Comparison of ENCODE assay signal across 8 cellular contexts in the genomic region with DNA sequence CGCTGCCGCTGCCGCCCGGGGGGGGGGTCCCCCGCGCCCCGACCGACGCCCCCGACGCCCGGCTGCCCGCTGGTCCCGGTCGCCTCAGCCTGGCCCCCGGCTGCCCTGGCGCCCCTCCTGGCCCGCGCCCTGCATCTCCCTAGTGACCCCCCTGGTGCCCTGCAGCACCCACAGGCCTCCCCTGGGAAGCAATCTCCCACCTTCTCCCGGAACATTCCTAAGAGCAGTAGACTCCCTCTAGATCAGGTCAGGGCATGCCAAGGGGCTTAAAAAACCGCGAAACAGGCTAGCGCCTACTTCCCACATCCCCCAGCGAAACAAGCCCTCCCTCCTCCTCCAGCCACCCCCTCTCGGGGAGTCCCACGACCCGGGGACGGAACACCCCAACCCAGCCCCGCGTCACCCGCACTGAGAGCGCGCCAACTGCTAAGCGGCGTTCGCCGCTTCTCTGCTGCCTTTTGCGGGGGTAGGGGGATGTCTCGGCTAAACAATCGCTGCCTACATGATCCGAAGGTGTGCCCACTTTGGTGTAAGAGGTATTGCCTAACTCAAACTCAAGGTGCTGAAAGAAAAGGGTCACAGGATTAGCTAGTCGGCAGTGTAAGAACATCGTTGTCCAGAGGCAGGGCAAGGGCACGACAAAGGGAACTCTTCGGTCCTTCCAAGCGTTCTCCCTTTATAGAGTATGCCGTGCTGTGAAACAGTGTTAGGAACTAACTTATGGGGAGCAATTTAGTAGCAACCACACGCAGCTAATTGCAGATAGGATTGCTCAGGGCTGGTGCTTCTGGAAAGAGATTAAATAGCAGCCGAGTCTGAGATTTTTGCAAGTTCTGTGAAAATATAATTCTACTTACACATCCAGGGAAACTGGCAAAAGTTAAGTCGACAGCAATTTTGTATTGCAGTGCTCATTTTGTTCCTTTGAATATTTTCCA. TPM values are rescaled to one million over a fixed set of nuclear protein-coding genes. Genes with fewer than 3 reads are reported as not detected.
DNase-seq lines count a peak whose midpoint lies in the region; ATAC-seq and TF ChIP-seq lines count a peak whose summit lies in the region.

No MANE protein-coding gene starts in this region.

- intact Hi-C loops in lower leg skin (cut with DNase I; ENCODE audit: low total_unique reads): no loop called here

- DNase-seq in NCI-H510A treated with DMSO at 0.1 percent for 48 hours (lab: John Stamatoyannopoulos, UW) (peak; percentile 11), NCI-H510A (lab: John Stamatoyannopoulos, UW) (no peak), choroid plexus epithelial cell (ENCODE audit: low read depth) (no peak), lower leg skin (ENCODE audit: low spot score in 2 of 2) (peak in 1 of 2 donors; percentile 87), NCI-H1694 (lab: John Stamatoyannopoulos, UW) (no peak)
- peak; percentile 26 for DNase-seq in stimulated activated naive CD8-positive, alpha-beta T cell treated with anti-CD3 and anti-CD28 coated beads, Interleukin-15, Interleukin-2, amounts not matched to agents 100 U/mL and 50 U/mL, for 24 hours

- no peak for TF ChIP-seq CTCF in choroid plexus epithelial cell (conservative IDR thresholded peaks at IDR 0.05; ENCODE audit: low read depth, low read length)
- TF ChIP-seq CTCF in lower leg skin (IDR thresholded peaks at IDR 0.05): no peak

- WGBS in lower leg skin, 2 donors: 2% methylated on average over 35 to 39 of the region's 50 CpGs

- peak; percentile 37 for ATAC-seq in SK-N-SH treated with all-trans-retinoic acid at 6 μM for 48 hours
- ATAC-seq in stimulated activated naive CD8-positive, alpha-beta T cell treated with anti-CD3 and anti-CD28 coated beads, Interleukin-15, Interleukin-2, amounts not matched to agents 100 U/mL and 50 U/mL, for 24 hours: peak; percentile 21
- ATAC-seq in HG03565 (IDR thresholded peaks at IDR 0.05; ENCODE audit: unreplicated experiment): no peak

- peak overlapping the region; percentile 64 for H3K4me3 ChIP-seq in choroid plexus epithelial cell (ENCODE audit: low read depth, low read length)
- peak overlapping the region; percentile 83 for H3K4me3 ChIP-seq in lower leg skin (ENCODE audit: low read depth, poor library complexity, severe bottlenecking)

- no peak for TF ChIP-seq POLR2A in lower leg skin (IDR thresholded peaks at IDR 0.05)

TF ChIP-seq in SK-N-SH treated with all-trans-retinoic acid at 6 μM for 48 hours, 23 proteins besides CTCF, POLR2A, EP300 and RAD21:
- TF ChIP-seq ARNTL (CRISPR knock-in tag; IDR thresholded peaks at IDR 0.05; ENCODE audit: borderline replicate concordance, low read depth) (no peak), GLIS3 (CRISPR knock-in tag; IDR thresholded peaks at IDR 0.05) (no peak), ZC3H10 (CRISPR knock-in tag; IDR thresholded peaks at IDR 0.05) (no peak)
- TF ChIP-seq, protein P1, sequence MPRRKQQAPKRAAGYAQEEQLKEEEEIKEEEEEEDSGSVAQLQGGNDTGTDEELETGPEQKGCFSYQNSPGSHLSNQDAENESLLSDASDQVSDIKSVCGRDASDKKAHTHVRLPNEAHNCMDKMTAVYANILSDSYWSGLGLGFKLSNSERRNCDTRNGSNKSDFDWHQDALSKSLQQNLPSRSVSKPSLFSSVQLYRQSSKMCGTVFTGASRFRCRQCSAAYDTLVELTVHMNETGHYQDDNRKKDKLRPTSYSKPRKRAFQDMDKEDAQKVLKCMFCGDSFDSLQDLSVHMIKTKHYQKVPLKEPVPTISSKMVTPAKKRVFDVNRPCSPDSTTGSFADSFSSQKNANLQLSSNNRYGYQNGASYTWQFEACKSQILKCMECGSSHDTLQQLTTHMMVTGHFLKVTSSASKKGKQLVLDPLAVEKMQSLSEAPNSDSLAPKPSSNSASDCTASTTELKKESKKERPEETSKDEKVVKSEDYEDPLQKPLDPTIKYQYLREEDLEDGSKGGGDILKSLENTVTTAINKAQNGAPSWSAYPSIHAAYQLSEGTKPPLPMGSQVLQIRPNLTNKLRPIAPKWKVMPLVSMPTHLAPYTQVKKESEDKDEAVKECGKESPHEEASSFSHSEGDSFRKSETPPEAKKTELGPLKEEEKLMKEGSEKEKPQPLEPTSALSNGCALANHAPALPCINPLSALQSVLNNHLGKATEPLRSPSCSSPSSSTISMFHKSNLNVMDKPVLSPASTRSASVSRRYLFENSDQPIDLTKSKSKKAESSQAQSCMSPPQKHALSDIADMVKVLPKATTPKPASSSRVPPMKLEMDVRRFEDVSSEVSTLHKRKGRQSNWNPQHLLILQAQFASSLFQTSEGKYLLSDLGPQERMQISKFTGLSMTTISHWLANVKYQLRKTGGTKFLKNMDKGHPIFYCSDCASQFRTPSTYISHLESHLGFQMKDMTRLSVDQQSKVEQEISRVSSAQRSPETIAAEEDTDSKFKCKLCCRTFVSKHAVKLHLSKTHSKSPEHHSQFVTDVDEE (CRISPR knock-in tag; IDR thresholded peaks at IDR 0.05): no peak

RNA-seq across cellular contexts. Expression of a gene that starts 0.6 kb away (rescaled TPM):
- total RNA-seq in lower leg skin: 10 to 100 TPM; 11.0 to 30.6 (median 16.8) TPM

Comparison
In these comparisons a context has a peak if more than half of its experiments do, and no peak if none do; other contexts are left out.
1. DNase-seq: peak in NCI-H510A treated with DMSO at 0.1 percent for 48 hours (single experiment) and stimulated activated naive CD8-positive, alpha-beta T cell treated with anti-CD3 and anti-CD28 coated beads, Interleukin-15, Interleukin-2, amounts not matched to agents 100 U/mL and 50 U/mL, for 24 hours (single experiment); none in NCI-H510A (single experiment), choroid plexus epithelial cell (single experiment) and NCI-H1694 (single experiment).